In the genomic region with DNA sequence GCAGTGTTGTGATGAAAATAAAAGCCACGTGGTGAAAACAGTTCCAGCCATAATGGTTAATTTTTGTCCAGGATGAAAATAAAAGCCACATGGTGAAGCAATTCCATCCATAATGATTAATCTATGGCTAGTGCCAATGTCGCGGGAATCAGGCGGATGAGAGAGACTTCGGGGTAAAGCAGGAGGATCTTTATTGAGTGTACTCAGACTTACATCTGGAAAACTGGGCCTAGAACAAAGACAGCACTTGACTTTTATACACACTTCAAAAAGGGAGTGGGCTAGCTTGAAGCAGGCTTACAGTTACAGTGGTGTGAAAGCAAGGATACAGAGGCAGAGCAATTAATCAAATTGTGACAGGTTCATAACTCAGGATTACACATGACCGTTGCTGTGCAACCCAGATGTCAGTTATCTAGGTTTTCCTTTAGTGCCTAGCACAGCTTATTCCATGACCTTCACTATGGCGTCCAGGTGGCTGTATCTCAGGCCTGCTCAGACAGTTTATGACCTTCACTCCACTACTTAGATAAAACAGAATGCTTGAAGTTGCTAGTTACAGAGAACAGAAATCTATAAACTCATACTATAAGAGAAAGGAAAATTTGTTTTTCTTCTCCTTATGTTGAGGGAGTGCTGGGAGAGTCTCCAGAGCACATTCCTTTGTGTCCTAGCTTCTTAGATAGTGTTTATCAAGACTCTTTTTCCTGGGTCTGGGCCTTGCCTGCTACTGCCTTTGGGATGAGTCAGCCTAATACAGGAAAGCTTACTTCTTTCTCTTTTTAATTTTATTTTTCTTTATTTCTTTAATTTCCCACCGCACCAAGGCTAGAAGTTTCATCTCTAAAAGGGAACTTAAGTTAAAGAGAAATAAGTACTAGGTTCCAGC, we compare ENCODE assay signal across 22 cellular contexts. TPM values are rescaled to one million over a fixed set of nuclear protein-coding genes. Genes with fewer than 3 reads are reported as not detected.
A peak's percentile ranks its signal among the peaks of the same experiment; 100 is the strongest.
DNase-seq lines count a peak whose midpoint lies in the region; ATAC-seq, FAIRE-seq and TF ChIP-seq lines count a peak whose summit lies in the region.
"Had no signal": no experiment of that assay in that cellular context is flagged by ENCODE, and none has a peak within 500 bp of the region (broad histone marks: within the 10 kb centered on the region; RNA-seq: fewer than 3 reads in every experiment).

No MANE protein-coding gene starts in this region.

- ATAC-seq in heart left ventricle (peak in 3 of 4 donors; percentile 51 to 89 (median 76)), HG03108 (IDR thresholded peaks at IDR 0.05; ENCODE audit: unreplicated experiment) (no peak)
- ATAC-seq: activated CD8-positive, alpha-beta T cell treated with anti-CD3 and anti-CD28 coated beads, Interleukin-2, amount 10 ng/mL, durations not matched to agents 7 days and 5 days; activated T-helper 17 cell treated with anti-CD3 and anti-CD28 coated beads, Interleukin-2, amount 50 U/mL, for 72 hours; Panc1 had no signal

- no peaks in the 10 kb centered on the region for H3K36me3 ChIP-seq in heart left ventricle
- H3K36me3 ChIP-seq in kidney (ENCODE audit: control insufficient read depth in 1 of 2, insufficient read depth in 2 of 2, low read length in 2 of 2) = no peaks in the 10 kb centered on the region
- no peaks in the 10 kb centered on the region for H3K36me3 ChIP-seq in transverse colon
- H3K36me3 ChIP-seq: stomach had no signal

- no peak overlapping the region for H3K4me3 ChIP-seq in heart left ventricle
- no peak overlapping the region for H3K4me3 ChIP-seq in kidney (ENCODE audit: low read length in 2 of 2)
- no peak overlapping the region for H3K4me3 ChIP-seq in transverse colon
- H3K4me3 ChIP-seq: stomach had no signal

- H3K27ac ChIP-seq in heart left ventricle = no peak overlapping the region
- no peak overlapping the region for H3K27ac ChIP-seq in kidney (ENCODE audit: low read depth in 2 of 2, low read length in 2 of 2)
- peak overlapping the region; percentile 41 to 67 (median 62) for H3K27ac ChIP-seq in transverse colon
- H3K27ac ChIP-seq: stomach, VCaP had no signal

- TF ChIP-seq POLR2A in heart left ventricle (IDR thresholded peaks at IDR 0.05) (no peak), transverse colon (IDR thresholded peaks at IDR 0.05) (no peak), H54 (IDR thresholded peaks at IDR 0.05; ENCODE audit: low read depth, low read length) (no peak)

- H3K27me3 ChIP-seq in heart left ventricle (no peaks in the 10 kb centered on the region), transverse colon (no peaks in the 10 kb centered on the region)
- H3K27me3 ChIP-seq: stomach had no signal

- TF ChIP-seq CTCF in heart left ventricle (IDR thresholded peaks at IDR 0.05) (no peak), kidney (IDR thresholded peaks at IDR 0.05; ENCODE audit: borderline replicate concordance, extremely low read depth, insufficient read depth) (no peak), transverse colon (IDR thresholded peaks at IDR 0.05) (no peak), GM10266 (IDR thresholded peaks at IDR 0.05; ENCODE audit: control insufficient read depth, insufficient read depth, low read depth, missing control alignments) (no peak)

- peaks cover 0 to under 1% (median 0%) of the 10 kb centered on the region in 12 donors for H3K4me1 ChIP-seq in heart left ventricle
- no peaks in the 10 kb centered on the region for H3K4me1 ChIP-seq in kidney (ENCODE audit: control insufficient read depth in 1 of 2, insufficient read depth in 1 of 2, low read depth in 1 of 2, low read length in 2 of 2)
- peaks cover 0 to 11% (median under 1%) of the 10 kb centered on the region in 4 donors for H3K4me1 ChIP-seq in transverse colon

- no peak overlapping the region for H3K9ac ChIP-seq in kidney (ENCODE audit: low read length in 2 of 2)

- no peaks in the 10 kb centered on the region for H3K9me3 ChIP-seq in heart left ventricle
- H3K9me3 ChIP-seq in kidney (ENCODE audit: control insufficient read depth in 1 of 2, low read length in 2 of 2) = no peaks in the 10 kb centered on the region
- H3K9me3 ChIP-seq in transverse colon = no peaks in the 10 kb centered on the region
- H3K9me3 ChIP-seq: stomach had no signal

- intact Hi-C loops in heart left ventricle (cut with DNase I) (loop anchor here in 1 of 10 donors (10.0 kb wide), 2 partner anchors 69 to 301 kb away; a partner anchor contains a TSS), cardiac septum (cut with DNase I) (no loop called here), kidney (cut with DNase I) (no loop called here), transverse colon (cut with DNase I; ENCODE audit: low total_unique reads) (no loop called here)

- no peak for TF ChIP-seq EP300 in transverse colon (IDR thresholded peaks at IDR 0.05; ENCODE audit: low read depth)

- 71 to 75% (median 72%) methylated on average over 8 of the region's 8 CpGs for WGBS in heart left ventricle, 4 donors
- 41 to 62% methylated on average over 7 to 8 of the region's 8 CpGs for WGBS in transverse colon (ENCODE audit: low coverage in 1 of 2), 2 donors

- no peak for DNase-seq in heart left ventricle
- DNase-seq in cardiac septum (ENCODE audit: low spot score) = no peak
- DNase-seq in amniotic epithelial cell (ENCODE audit: low read depth) = peak; percentile 93
- no peak for DNase-seq in kidney
- peak; percentile 31 for DNase-seq in transverse colon
- DNase-seq in H54 (ENCODE audit: insufficient read length, low spot score) = no peak
- DNase-seq in GM10266 (ENCODE audit: extremely low spot score) = no peak
- DNase-seq: activated CD8-positive, alpha-beta T cell treated with anti-CD3 and anti-CD28 coated beads, Interleukin-2, amount 10 ng/mL, durations not matched to agents 7 days and 5 days; amygdala; head of caudate nucleus; islet precursor cell; Kasumi-1; NCI-H1694; NCI-H69; posterior cingulate gyrus; stimulated activated CD4-positive, alpha-beta T cell treated with anti-CD3 and anti-CD28 coated beads, Interleukin-12 subunit alpha, Interleukin-12 subunit beta, amount 100 ng/mL, for 4 hours; stomach; SW 1271 had no signal

- FAIRE-seq in kidney (lab: Jason Lieb, UNC) (peak; percentile 81), H54 (lab: Jason Lieb, UNC) (no peak)

- in situ Hi-C loops in transverse colon (cut with MboI; ENCODE audit: low pct_ligation_motif_present in 1 of 4, low pct_unique_long_range_greater_than_20kb in 1 of 4, low sequenced_read_pairs in 3 of 4) = no loop called here

RNA-seq across cellular contexts. Expression of a gene that starts 5.9 kb away (rescaled TPM):
- total RNA-seq in heart left ventricle (10 to 100 TPM; 32.6 to 68.5 (median 58.5) TPM), cardiac septum (37.7 TPM), kidney (42.0 TPM), transverse colon (10 to 100 TPM; 17.3 to 42.6 (median 29.7) TPM)
- polyA plus RNA-seq in heart left ventricle (10 to 100 TPM; 15.7 to 22.5 TPM), kidney (ENCODE audit: insufficient read depth, low read depth, low replicate concordance) (54.0 TPM)

RNA-seq across cellular contexts. Expression of a gene that starts 32.6 kb away (rescaled TPM):
- 10 to 100 TPM in 1 of 9 donors, 1 to 10 TPM in 8; 3.5 to 16.4 (median 6.5) TPM for total RNA-seq in heart left ventricle
- 1 to 10 TPM; 4.4 to 5.7 TPM for polyA plus RNA-seq in heart left ventricle
- 3.8 TPM for total RNA-seq in cardiac septum
- total RNA-seq in kidney = 21.6 TPM
- polyA plus RNA-seq in kidney (ENCODE audit: insufficient read depth, low read depth, low replicate concordance) = 20.7 TPM
- 10 to 100 TPM; 34.4 to 87.7 (median 58.9) TPM for total RNA-seq in transverse colon

Comparison
In these comparisons a context has a peak if more than half of its experiments do, and no peak if none do; other contexts are left out.
1. DNase-seq: peak in amniotic epithelial cell (single experiment) and transverse colon (single experiment); none in heart left ventricle (0 of 5), cardiac septum (single experiment), kidney (single experiment), H54 (single experiment) and GM10266 (single experiment).
2. H3K27ac ChIP-seq: peak in transverse colon (4 of 4); none in heart left ventricle (0 of 12) and kidney (0 of 2).